ENCODE assay signal across 10 cellular contexts in the genomic region with DNA sequence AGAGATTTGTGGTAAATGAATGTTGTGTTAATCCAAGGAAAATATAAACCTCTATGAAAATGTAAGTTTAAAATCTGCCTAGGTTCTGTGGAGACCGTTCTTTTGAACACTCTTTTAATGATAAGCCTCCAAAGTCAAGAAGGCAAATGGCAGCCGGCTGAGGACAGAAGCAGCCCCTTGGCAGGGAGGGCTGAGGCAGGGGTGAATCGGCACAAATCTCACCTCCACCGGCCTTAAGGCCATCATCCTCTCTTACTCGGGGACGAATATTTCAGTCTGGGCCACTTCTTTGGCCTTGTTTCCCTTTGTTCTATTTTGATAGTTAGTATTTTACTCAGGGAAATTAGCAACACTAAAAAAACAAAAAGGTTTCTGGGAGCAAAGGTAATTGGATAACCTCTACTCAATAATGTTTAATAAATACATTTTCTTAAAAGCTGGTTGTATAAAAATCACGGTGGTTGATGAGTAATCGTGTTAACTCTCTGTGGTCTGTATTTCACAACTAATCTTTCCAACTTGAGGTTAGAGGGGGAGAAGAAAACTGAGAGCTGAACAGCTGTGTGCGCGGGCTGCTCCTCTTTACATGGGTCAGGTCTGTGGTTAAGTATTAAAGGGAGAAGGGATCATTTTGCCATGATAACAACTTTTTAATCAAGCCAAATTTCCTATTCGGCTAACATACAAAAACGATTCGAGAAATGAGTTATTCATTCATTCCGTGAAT. TPM values are rescaled to one million over a fixed set of nuclear protein-coding genes. Genes with fewer than 3 reads are reported as not detected.
DNase-seq lines count a peak whose midpoint lies in the region; ATAC-seq and TF ChIP-seq lines count a peak whose summit lies in the region.
"Had no signal": no experiment of that assay in that cellular context is flagged by ENCODE, and none has a peak within 500 bp of the region (broad histone marks: within the 10 kb centered on the region; RNA-seq: fewer than 3 reads in every experiment).

No MANE protein-coding gene starts in this region.

- peak; percentile 62 for DNase-seq in activated CD8-positive, alpha-beta memory T cell treated with anti-CD3 and anti-CD28 coated beads, Interleukin-2, amount 10 ng/mL, durations not matched to agents 7 days and 5 days
- DNase-seq in activated CD8-positive, alpha-beta memory T cell treated with anti-CD3 and anti-CD28 coated beads, Interleukin-2, amount 50 U/mL, for 4 hours = no peak
- peak; percentile 24 for DNase-seq in T-helper 2 cell treated with Interferon-gamma antibody and Interleukin-4, amounts not matched to agents 5 μg/mL and 100 μg/mL, for 36 hours (ENCODE audit: low spot score)
- DNase-seq in skeletal muscle cell (ENCODE audit: low read depth) (peak; percentile 81), ureter (ENCODE audit: low spot score) (no peak), amniotic stem cell (lab: John Stamatoyannopoulos, UW) (no peak)
- DNase-seq: activated B cell treated with CpG ODN at 0.5 μM for 24 hours had no signal

- WGBS in gastroesophageal sphincter (ENCODE audit: low coverage in 1 of 2), 2 donors = 76 to 81% methylated on average over 13 to 14 of the region's 14 CpGs

- H3K4me3 Mint-ChIP-seq in activated CD8-positive, alpha-beta memory T cell treated with anti-CD3 and anti-CD28 coated beads, Interleukin-2, amount 10 ng/mL, durations not matched to agents 7 days and 5 days = no peak overlapping the region
- no peak overlapping the region for H3K4me3 Mint-ChIP-seq in T-helper 2 cell treated with Interferon-gamma antibody and Interleukin-4, amounts not matched to agents 5 μg/mL and 100 μg/mL, for 36 hours
- H3K4me3 Mint-ChIP-seq: activated B cell treated with CpG ODN at 0.5 μM for 24 hours had no signal

- H3K4me3 ChIP-seq in skeletal muscle cell (ENCODE audit: low read depth, low read length) (no peak overlapping the region), gastroesophageal sphincter (no peak overlapping the region)

- ATAC-seq in activated CD8-positive, alpha-beta memory T cell treated with anti-CD3 and anti-CD28 coated beads, Interleukin-2, amount 10 ng/mL, durations not matched to agents 7 days and 5 days = peak; percentile 48
- peak; percentile 59 for ATAC-seq in HG03060 (IDR thresholded peaks at IDR 0.05; ENCODE audit: low read depth, unreplicated experiment)
- ATAC-seq in gastroesophageal sphincter = no peak

- H3K4me1 Mint-ChIP-seq in activated CD8-positive, alpha-beta memory T cell treated with anti-CD3 and anti-CD28 coated beads, Interleukin-2, amount 10 ng/mL, durations not matched to agents 7 days and 5 days = peaks cover 30% of the 10 kb centered on the region
- H3K4me1 Mint-ChIP-seq in T-helper 2 cell treated with Interferon-gamma antibody and Interleukin-4, amounts not matched to agents 5 μg/mL and 100 μg/mL, for 36 hours (ENCODE audit: low read depth) = peaks cover 18% of the 10 kb centered on the region

- H3K27ac ChIP-seq in gastroesophageal sphincter = no peak overlapping the region
- H3K27ac ChIP-seq: parathyroid adenoma had no signal

- H3K4me1 ChIP-seq in gastroesophageal sphincter = peaks cover 0 to 5% (median 0%) of the 10 kb centered on the region in 3 donors
- H3K4me1 ChIP-seq: parathyroid adenoma had no signal

- H3K36me3 Mint-ChIP-seq in activated CD8-positive, alpha-beta memory T cell treated with anti-CD3 and anti-CD28 coated beads, Interleukin-2, amount 10 ng/mL, durations not matched to agents 7 days and 5 days = peaks cover 9% of the 10 kb centered on the region
- H3K36me3 Mint-ChIP-seq in T-helper 2 cell treated with Interferon-gamma antibody and Interleukin-4, amounts not matched to agents 5 μg/mL and 100 μg/mL, for 36 hours (ENCODE audit: low read depth) = no peaks in the 10 kb centered on the region

- TF ChIP-seq EP300 in gastroesophageal sphincter (IDR thresholded peaks at IDR 0.05) = no peak

- peak overlapping the region; percentile 27 for H3K27ac Mint-ChIP-seq in activated CD8-positive, alpha-beta memory T cell treated with anti-CD3 and anti-CD28 coated beads, Interleukin-2, amount 10 ng/mL, durations not matched to agents 7 days and 5 days
- H3K27ac Mint-ChIP-seq in T-helper 2 cell treated with Interferon-gamma antibody and Interleukin-4, amounts not matched to agents 5 μg/mL and 100 μg/mL, for 36 hours = no peak overlapping the region
- H3K27ac Mint-ChIP-seq: activated B cell treated with CpG ODN at 0.5 μM for 24 hours had no signal

- TF ChIP-seq POLR2A in gastroesophageal sphincter (IDR thresholded peaks at IDR 0.05) = no peak

- H3K27me3 ChIP-seq in gastroesophageal sphincter = no peaks in the 10 kb centered on the region

- peaks cover 64% of the 10 kb centered on the region for H3K27me3 Mint-ChIP-seq in activated CD8-positive, alpha-beta memory T cell treated with anti-CD3 and anti-CD28 coated beads, Interleukin-2, amount 10 ng/mL, durations not matched to agents 7 days and 5 days
- H3K27me3 Mint-ChIP-seq in T-helper 2 cell treated with Interferon-gamma antibody and Interleukin-4, amounts not matched to agents 5 μg/mL and 100 μg/mL, for 36 hours (ENCODE audit: low read depth) = peaks cover 43% of the 10 kb centered on the region
- H3K27me3 Mint-ChIP-seq: activated B cell treated with CpG ODN at 0.5 μM for 24 hours had no signal

- peaks cover 3 to 47% of the 10 kb centered on the region in 2 donors for H3K36me3 ChIP-seq in gastroesophageal sphincter

- H3K9me3 ChIP-seq in gastroesophageal sphincter = no peaks in the 10 kb centered on the region

- CTCF ChIA-PET in activated CD8-positive, alpha-beta memory T cell treated with anti-CD3 and anti-CD28 coated beads, Interleukin-2, amount 10 ng/mL, durations not matched to agents 7 days and 5 days (lab: Charles Lee) = no interaction called here

- peaks cover 2% of the 10 kb centered on the region for H3K9me3 Mint-ChIP-seq in activated CD8-positive, alpha-beta memory T cell treated with anti-CD3 and anti-CD28 coated beads, Interleukin-2, amount 10 ng/mL, durations not matched to agents 7 days and 5 days (ENCODE audit: low read depth)
- peaks cover 9% of the 10 kb centered on the region for H3K9me3 Mint-ChIP-seq in T-helper 2 cell treated with Interferon-gamma antibody and Interleukin-4, amounts not matched to agents 5 μg/mL and 100 μg/mL, for 36 hours

- no peak for TF ChIP-seq CTCF in gastroesophageal sphincter (IDR thresholded peaks at IDR 0.05)

RNA-seq across cellular contexts. Expression of a gene that starts 18.6 kb away (rescaled TPM):
- 1 to 10 TPM in 1 of 2 experiments, under 1 TPM in 1; 0.63 to 1.2 TPM for total RNA-seq in activated CD8-positive, alpha-beta memory T cell treated with anti-CD3 and anti-CD28 coated beads, Interleukin-2, amount 10 ng/mL, durations not matched to agents 7 days and 5 days
- 100 to 1,000 TPM in 2 of 4 donors, 10 to 100 TPM in 2; 38.1 to 132 (median 91.6) TPM for total RNA-seq in gastroesophageal sphincter
- total RNA-seq in ureter = 100 TPM

Comparison
In these comparisons a context has a peak if more than half of its experiments do, and no peak if none do; other contexts are left out.
1. DNase-seq: peak in activated CD8-positive, alpha-beta memory T cell treated with anti-CD3 and anti-CD28 coated beads, Interleukin-2, amount 10 ng/mL, durations not matched to agents 7 days and 5 days (single experiment), T-helper 2 cell treated with Interferon-gamma antibody and Interleukin-4, amounts not matched to agents 5 μg/mL and 100 μg/mL, for 36 hours (single experiment) and skeletal muscle cell (single experiment); none in activated CD8-positive, alpha-beta memory T cell treated with anti-CD3 and anti-CD28 coated beads, Interleukin-2, amount 50 U/mL, for 4 hours (single experiment), ureter (single experiment) and amniotic stem cell (single experiment).
2. RNA of a gene that starts 18.6 kb away (total RNA-seq): 38.1 to 132 TPM in gastroesophageal sphincter and 100 TPM in ureter (single experiment); 0.63 to 1.2 TPM in activated CD8-positive, alpha-beta memory T cell treated with anti-CD3 and anti-CD28 coated beads, Interleukin-2, amount 10 ng/mL, durations not matched to agents 7 days and 5 days; every median in the first group is over 10 times any median in the second.